ENCODE assay signal across 6 cellular contexts in the genomic region with DNA sequence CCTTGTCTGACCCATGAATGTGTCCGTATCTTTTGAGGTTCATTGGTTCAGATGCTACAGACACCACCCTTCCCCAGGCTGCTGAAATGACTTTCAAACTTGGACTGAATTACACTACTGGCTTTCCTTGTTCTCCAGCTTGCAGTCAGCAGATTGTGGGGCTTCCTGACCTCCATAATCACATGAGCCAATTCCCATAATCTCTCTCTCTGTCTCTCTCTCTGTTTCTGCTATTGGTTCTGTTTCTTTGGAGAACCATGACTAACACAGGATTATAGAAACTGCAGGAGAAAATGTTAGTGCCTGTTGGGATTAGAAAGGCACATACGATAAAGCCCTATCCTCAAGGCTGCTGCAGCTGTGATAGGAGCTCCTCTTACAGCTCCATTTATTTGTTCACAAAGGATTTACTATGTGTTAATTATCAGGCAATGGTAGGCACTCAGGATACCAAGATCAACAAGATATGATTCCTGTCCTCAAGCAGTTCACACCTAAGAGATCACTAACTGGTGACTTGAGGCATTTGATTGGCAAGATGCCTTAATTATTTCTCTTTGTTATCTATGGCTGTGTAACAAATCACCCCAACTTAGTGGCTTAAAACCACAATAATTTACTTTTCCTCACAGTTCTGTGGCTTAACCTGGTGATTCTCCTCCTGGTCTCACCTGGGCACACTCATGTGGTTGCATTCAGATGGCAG. TPM values are rescaled to one million over a fixed set of nuclear protein-coding genes. Genes with fewer than 3 reads are reported as not detected.
"Had no signal": no experiment of that assay in that cellular context is flagged by ENCODE, and none has a peak within 500 bp of the region (broad histone marks: within the 10 kb centered on the region; RNA-seq: fewer than 3 reads in every experiment).

No MANE protein-coding gene starts in this region.

- DNase-seq: activated CD4-positive, CD25-positive, alpha-beta regulatory T cell; activated naive CD4-positive, alpha-beta T cell treated with anti-CD3 and anti-CD28 coated beads, Interleukin-2, amount 10 ng/mL, durations not matched to agents 7 days and 5 days; activated T-cell treated with anti-CD3 and anti-CD28 coated beads for 4 hours; hypothalamus; SW 1271 had no signal

RNA-seq across cellular contexts. Expression of gene CBLN3, which starts 40.8 kb away (rescaled TPM):
- polyA plus RNA-seq: neural cell had no signal

RNA-seq across cellular contexts. Expression of gene RIPK3, which starts 48.8 kb away (rescaled TPM):
- polyA plus RNA-seq: neural cell had no signal
